Comparison of ENCODE assay signal across 32 cellular contexts in the genomic region with DNA sequence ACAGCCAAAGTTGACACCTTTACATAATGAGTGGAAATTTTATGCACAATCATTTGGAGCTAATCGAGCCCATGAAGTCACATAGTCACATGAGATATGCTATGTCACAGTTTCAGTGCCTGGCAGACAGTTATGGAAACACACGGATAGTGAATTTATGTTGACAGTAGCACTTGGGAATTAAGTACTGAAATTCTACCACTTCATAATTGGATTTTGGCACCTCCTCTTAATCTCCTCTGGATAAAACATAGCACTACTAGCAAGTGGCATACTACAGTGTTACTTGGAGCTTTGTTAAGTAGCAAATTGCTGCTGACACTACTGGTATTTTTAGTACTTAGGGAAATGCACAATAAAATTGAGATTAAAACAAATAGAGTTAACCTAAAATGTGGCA.
"Had no signal": no experiment of that assay in that cellular context is flagged by ENCODE, and none has a peak within 500 bp of the region (broad histone marks: within the 10 kb centered on the region; RNA-seq: fewer than 3 reads in every experiment).

No MANE protein-coding gene starts in this region.

- ATAC-seq: activated CD8-positive, alpha-beta memory T cell treated with anti-CD3 and anti-CD28 coated beads, Interleukin-2, amount 10 ng/mL, durations not matched to agents 7 days and 5 days; activated naive CD8-positive, alpha-beta T cell treated with anti-CD3 and anti-CD28 coated beads, Interleukin-2, amount 50 U/mL, for 24 hours; PC-3 had no signal

- H3K27ac Mint-ChIP-seq: activated CD4-positive, alpha-beta memory T cell treated with anti-CD3 and anti-CD28 coated beads, Interleukin-2, amount 10 ng/mL, durations not matched to agents 7 days and 5 days; activated CD8-positive, alpha-beta memory T cell treated with anti-CD3 and anti-CD28 coated beads, Interleukin-2, amount 10 ng/mL, durations not matched to agents 7 days and 5 days; activated naive CD4-positive, alpha-beta T cell treated with anti-CD3 and anti-CD28 coated beads, Interleukin-2, amount 10 ng/mL, durations not matched to agents 7 days and 5 days; activated naive CD8-positive, alpha-beta T cell; activated naive CD8-positive, alpha-beta T cell treated with anti-CD3 and anti-CD28 coated beads, Interleukin-2, amount 50 U/mL, for 24 hours; brain had no signal

- H3K4me3 ChIP-seq: MG63, Peyer's patch had no signal

- H3K27ac ChIP-seq: Peyer's patch, WERI-Rb-1 had no signal

- H3K27me3 ChIP-seq: Peyer's patch had no signal

- H3K27me3 Mint-ChIP-seq: activated CD4-positive, alpha-beta memory T cell treated with anti-CD3 and anti-CD28 coated beads, Interleukin-2, amount 10 ng/mL, durations not matched to agents 7 days and 5 days; activated CD8-positive, alpha-beta memory T cell treated with anti-CD3 and anti-CD28 coated beads, Interleukin-2, amount 10 ng/mL, durations not matched to agents 7 days and 5 days; activated naive CD4-positive, alpha-beta T cell treated with anti-CD3 and anti-CD28 coated beads, Interleukin-2, amount 10 ng/mL, durations not matched to agents 7 days and 5 days; activated naive CD8-positive, alpha-beta T cell; activated naive CD8-positive, alpha-beta T cell treated with anti-CD3 and anti-CD28 coated beads, Interleukin-2, amount 50 U/mL, for 24 hours; brain had no signal

- H3K4me3 Mint-ChIP-seq: activated CD4-positive, alpha-beta memory T cell treated with anti-CD3 and anti-CD28 coated beads, Interleukin-2, amount 10 ng/mL, durations not matched to agents 7 days and 5 days; activated CD8-positive, alpha-beta memory T cell treated with anti-CD3 and anti-CD28 coated beads, Interleukin-2, amount 10 ng/mL, durations not matched to agents 7 days and 5 days; activated naive CD4-positive, alpha-beta T cell treated with anti-CD3 and anti-CD28 coated beads, Interleukin-2, amount 10 ng/mL, durations not matched to agents 7 days and 5 days; activated naive CD8-positive, alpha-beta T cell; activated naive CD8-positive, alpha-beta T cell treated with anti-CD3 and anti-CD28 coated beads, Interleukin-2, amount 50 U/mL, for 24 hours; brain had no signal

- DNase-seq: activated CD4-positive, alpha-beta memory T cell treated with anti-CD3 and anti-CD28 coated beads, Interleukin-2, amount 10 ng/mL, durations not matched to agents 7 days and 5 days; activated CD4-positive, alpha-beta T cell treated with anti-CD3 and anti-CD28 coated beads for 1 hour; activated CD4-positive, alpha-beta T cell treated with anti-CD3 and anti-CD28 coated beads for 48 hours; activated CD4-positive, CD25-positive, alpha-beta regulatory T cell; activated CD8-positive, alpha-beta memory T cell treated with anti-CD3 and anti-CD28 coated beads for 24 hours; activated CD8-positive, alpha-beta memory T cell treated with anti-CD3 and anti-CD28 coated beads, Interleukin-2, amount 10 ng/mL, durations not matched to agents 7 days and 5 days; activated CD8-positive, alpha-beta memory T cell treated with anti-CD3 and anti-CD28 coated beads, Interleukin-2, amount 50 U/mL, for 48 hours; activated effector memory CD4-positive, alpha-beta T cell treated with Interleukin-2 at 50 U/mL for 16 hours; activated naive CD4-positive, alpha-beta T cell treated with anti-CD3 and anti-CD28 coated beads, Interleukin-2, amount 10 ng/mL, durations not matched to agents 7 days and 5 days; activated naive CD8-positive, alpha-beta T cell treated with anti-CD3 and anti-CD28 coated beads, Interleukin-2, amount 50 U/mL, for 24 hours; activated T-cell treated with anti-CD3 and anti-CD28 coated beads, Interleukin-2, amount 50 U/mL, for 48 hours; anterior cingulate cortex; central memory CD4-positive, alpha-beta T cell; Kasumi-1; KG1; MG63; NCI-H1048; NCI-H1436 treated with DMSO at 0.1 percent for 48 hours; NCI-H1694 treated with DMSO at 0.1 percent for 48 hours; NCI-H2029; NCI-H345; NCI-H526 treated with DMSO at 0.1 percent for 48 hours; PC-3; Peyer's patch; RPMI8226; SW 1271; T-helper 1 cell; T-helper 2 cell; T1000; WERI-Rb-1 had no signal

- H3K4me1 ChIP-seq: Peyer's patch had no signal

- H3K36me3 Mint-ChIP-seq: activated CD8-positive, alpha-beta memory T cell treated with anti-CD3 and anti-CD28 coated beads, Interleukin-2, amount 10 ng/mL, durations not matched to agents 7 days and 5 days; activated naive CD4-positive, alpha-beta T cell treated with anti-CD3 and anti-CD28 coated beads, Interleukin-2, amount 10 ng/mL, durations not matched to agents 7 days and 5 days; activated naive CD8-positive, alpha-beta T cell; brain had no signal

- H3K9me3 ChIP-seq: MG63, Peyer's patch had no signal

- H3K4me1 Mint-ChIP-seq: activated CD4-positive, alpha-beta memory T cell treated with anti-CD3 and anti-CD28 coated beads, Interleukin-2, amount 10 ng/mL, durations not matched to agents 7 days and 5 days; activated CD8-positive, alpha-beta memory T cell treated with anti-CD3 and anti-CD28 coated beads, Interleukin-2, amount 10 ng/mL, durations not matched to agents 7 days and 5 days; activated naive CD4-positive, alpha-beta T cell treated with anti-CD3 and anti-CD28 coated beads, Interleukin-2, amount 10 ng/mL, durations not matched to agents 7 days and 5 days; activated naive CD8-positive, alpha-beta T cell treated with anti-CD3 and anti-CD28 coated beads, Interleukin-2, amount 50 U/mL, for 24 hours; brain had no signal
